ENCODE assay signal across 21 cellular contexts in genomic region chr6:111800821-111801220, GRCh38.
DNase-seq lines count a peak whose midpoint lies in the region; ATAC-seq and TF ChIP-seq lines count a peak whose summit lies in the region.
"Had no signal": no experiment of that assay in that cellular context is flagged by ENCODE, and none has a peak within 500 bp of the region (broad histone marks: within the 10 kb centered on the region; RNA-seq: fewer than 3 reads in every experiment).

No MANE protein-coding gene starts in this region.

- H3K27ac Mint-ChIP-seq in activated CD8-positive, alpha-beta T cell treated with anti-CD3 and anti-CD28 coated beads for 36 hours, result peak overlapping the region; percentile 82
- no peak overlapping the region for H3K27ac Mint-ChIP-seq in activated CD8-positive, alpha-beta T cell treated with anti-CD3 and anti-CD28 coated beads, Interleukin-2, amount 10 ng/mL, durations not matched to agents 7 days and 5 days
- peak overlapping the region; percentile 67 to 84 for H3K27ac Mint-ChIP-seq in effector memory CD8-positive, alpha-beta T cell
- H3K27ac Mint-ChIP-seq in T-cell, result peak overlapping the region in 1 of 2 donors; percentile 5

- H3K4me2 ChIP-seq in smooth muscle cell, result peak overlapping the region; percentile 68
- H3K4me2 ChIP-seq: A549 had no signal

- H3K27me3 ChIP-seq in smooth muscle cell (ENCODE audit: low read depth), result no peaks in the 10 kb centered on the region
- H3K27me3 ChIP-seq: heart right ventricle had no signal

- H3K4me1 ChIP-seq in smooth muscle cell (ENCODE audit: low read depth), result peaks cover 21% of the 10 kb centered on the region
- H3K4me1 ChIP-seq: A549 had no signal

- CTCF ChIA-PET in activated CD8-positive, alpha-beta T cell treated with anti-CD3 and anti-CD28 coated beads for 36 hours (lab: Charles Lee), result interaction anchor here (1.1 to 1.4 kb wide), 5 partner anchors 11 to 228 kb away, joined by 3 to 5 read pairs (median 4); no protein-coding TSS in a partner anchor
- CTCF ChIA-PET in activated CD8-positive, alpha-beta T cell treated with anti-CD3 and anti-CD28 coated beads, Interleukin-2, amount 10 ng/mL, durations not matched to agents 7 days and 5 days (lab: Charles Lee), result interaction anchor here (1.1 to 1.8 kb wide), 3 partner anchors 18 to 240 kb away, joined by 3 to 5 read pairs (median 4); no protein-coding TSS in a partner anchor
- CTCF ChIA-PET in T-cell (lab: Charles Lee), result interaction anchor here in 1 of 2 donors (1.0 to 1.3 kb wide), 4 partner anchors 18 to 73 kb away, joined by 3 to 4 read pairs (median 4); partner anchors contain the start of gene FYN

- no peak overlapping the region for H3K9ac ChIP-seq in smooth muscle cell (ENCODE audit: low read depth)

- H3F3A ChIP-seq in smooth muscle cell (ENCODE audit: low read depth), result peaks cover 10% of the 10 kb centered on the region

- H3K36me3 ChIP-seq in smooth muscle cell (ENCODE audit: low read depth), result no peaks in the 10 kb centered on the region
- H3K36me3 ChIP-seq: heart right ventricle had no signal

- H2AFZ ChIP-seq in smooth muscle cell (ENCODE audit: low read depth), result no peak overlapping the region

- POLR2A ChIA-PET in activated CD8-positive, alpha-beta T cell treated with anti-CD3 and anti-CD28 coated beads for 36 hours (lab: Charles Lee), result interaction anchor here (0.8 to 1.4 kb wide), 5 partner anchors 11 to 69 kb away, joined by 3 to 6 read pairs (median 3); no protein-coding TSS in a partner anchor
- POLR2A ChIA-PET in activated CD8-positive, alpha-beta T cell treated with anti-CD3 and anti-CD28 coated beads, Interleukin-2, amount 10 ng/mL, durations not matched to agents 7 days and 5 days (lab: Charles Lee), result no interaction called here
- POLR2A ChIA-PET in T-cell (lab: Charles Lee), result interaction anchor here in 1 of 2 donors (0.6 to 1.0 kb wide), 2 partner anchors 32 to 191 kb away, joined by 3 to 5 read pairs; no protein-coding TSS in a partner anchor

- H3K27me3 Mint-ChIP-seq in activated CD8-positive, alpha-beta T cell treated with anti-CD3 and anti-CD28 coated beads for 36 hours, result no peaks in the 10 kb centered on the region
- H3K27me3 Mint-ChIP-seq in activated CD8-positive, alpha-beta T cell treated with anti-CD3 and anti-CD28 coated beads, Interleukin-2, amount 10 ng/mL, durations not matched to agents 7 days and 5 days (ENCODE audit: low read depth), result no peaks in the 10 kb centered on the region
- no peaks in the 10 kb centered on the region for H3K27me3 Mint-ChIP-seq in effector memory CD8-positive, alpha-beta T cell
- no peaks in the 10 kb centered on the region for H3K27me3 Mint-ChIP-seq in T-cell
- H3K27me3 Mint-ChIP-seq: activated CD4-positive, alpha-beta T cell treated with anti-CD3 and anti-CD28 coated beads, Interleukin-2, amount 10 ng/mL, durations not matched to agents 7 days and 5 days had no signal

- H3K4me1 Mint-ChIP-seq in activated CD8-positive, alpha-beta T cell treated with anti-CD3 and anti-CD28 coated beads for 36 hours (ENCODE audit: low read depth), result peaks cover 87% of the 10 kb centered on the region
- peaks cover 82% of the 10 kb centered on the region for H3K4me1 Mint-ChIP-seq in activated CD8-positive, alpha-beta T cell treated with anti-CD3 and anti-CD28 coated beads, Interleukin-2, amount 10 ng/mL, durations not matched to agents 7 days and 5 days (ENCODE audit: low read depth)
- peaks cover 57 to 77% of the 10 kb centered on the region in 2 donors for H3K4me1 Mint-ChIP-seq in effector memory CD8-positive, alpha-beta T cell (ENCODE audit: low read depth in 2 of 2)
- H3K4me1 Mint-ChIP-seq in T-cell, result peaks cover 75 to 89% (median 84%) of the 10 kb centered on the region in 3 donors

- intact Hi-C loops in activated CD8-positive, alpha-beta T cell treated with anti-CD3 and anti-CD28 coated beads for 36 hours (cut with micrococcal nuclease), result loop anchor here (5.0 kb wide), 1 partner anchor 191 kb away; no protein-coding TSS in a partner anchor

- no peaks in the 10 kb centered on the region for H3K9me3 Mint-ChIP-seq in activated CD8-positive, alpha-beta T cell treated with anti-CD3 and anti-CD28 coated beads for 36 hours
- H3K9me3 Mint-ChIP-seq in activated CD8-positive, alpha-beta T cell treated with anti-CD3 and anti-CD28 coated beads, Interleukin-2, amount 10 ng/mL, durations not matched to agents 7 days and 5 days (ENCODE audit: insufficient read depth), result no peaks in the 10 kb centered on the region
- H3K9me3 Mint-ChIP-seq in effector memory CD8-positive, alpha-beta T cell, result no peaks in the 10 kb centered on the region
- no peaks in the 10 kb centered on the region for H3K9me3 Mint-ChIP-seq in T-cell
- H3K9me3 Mint-ChIP-seq: activated CD4-positive, alpha-beta T cell treated with anti-CD3 and anti-CD28 coated beads, Interleukin-2, amount 10 ng/mL, durations not matched to agents 7 days and 5 days had no signal

- no peak overlapping the region for H3K4me3 ChIP-seq in smooth muscle cell
- H3K4me3 ChIP-seq: A549, heart right ventricle, K562 had no signal

- 77% methylated on average over 4 of the region's 4 CpGs for WGBS in smooth muscle cell (ENCODE audit: low lambda C conversion rate)

- TF ChIP-seq CTCF in activated CD8-positive, alpha-beta T cell treated with anti-CD3 and anti-CD28 coated beads for 36 hours (IDR thresholded peaks at IDR 0.05), result no peak
- TF ChIP-seq CTCF in smooth muscle cell (IDR thresholded peaks at IDR 0.05; ENCODE audit: borderline replicate concordance, insufficient read depth, poor library complexity, severe bottlenecking), result no peak

- H3K9me3 ChIP-seq in smooth muscle cell (replicated peaks; ENCODE audit: low read depth), result no peaks in the 10 kb centered on the region
- H3K9me3 ChIP-seq: A549, heart right ventricle had no signal

- H3K27ac ChIP-seq in smooth muscle cell (ENCODE audit: low read depth), result peak overlapping the region; percentile 58
- H3K27ac ChIP-seq: A549, heart right ventricle had no signal

- peaks cover 33% of the 10 kb centered on the region for H3K79me2 ChIP-seq in smooth muscle cell (ENCODE audit: low read depth)

- DNase-seq in activated CD8-positive, alpha-beta T cell treated with anti-CD3 and anti-CD28 coated beads for 36 hours, result no peak
- DNase-seq in activated CD8-positive, alpha-beta T cell treated with anti-CD3 and anti-CD28 coated beads, Interleukin-2, amount 10 ng/mL, durations not matched to agents 7 days and 5 days, result no peak
- DNase-seq in NCI-H226 (peak; percentile 51), smooth muscle cell (lab: John Stamatoyannopoulos, UW; ENCODE audit: unreplicated experiment) (no peak), T-cell (no peak), DMS153 treated with DMSO at 0.1 percent for 48 hours (lab: John Stamatoyannopoulos, UW; ENCODE audit: unreplicated experiment) (no peak)
- DNase-seq in effector memory CD8-positive, alpha-beta T cell, result no peak
- DNase-seq: activated CD4-positive, alpha-beta T cell treated with anti-CD3 and anti-CD28 coated beads, Interleukin-2, amount 10 ng/mL, durations not matched to agents 7 days and 5 days; activated T-cell treated with anti-CD3 and anti-CD28 coated beads for 4 hours; cortex of kidney; GDM1; heart right ventricle; NCI-H1694; OCI-M1; SHP77; stimulated activated CD8-positive, alpha-beta memory T cell treated with anti-CD3 and anti-CD28 coated beads, Interleukin-4, amount 100 ng/mL, for 48 hours; substantia nigra; SW 1271 had no signal

- H3K4me3 Mint-ChIP-seq in activated CD8-positive, alpha-beta T cell treated with anti-CD3 and anti-CD28 coated beads for 36 hours, result no peak overlapping the region
- no peak overlapping the region for H3K4me3 Mint-ChIP-seq in activated CD8-positive, alpha-beta T cell treated with anti-CD3 and anti-CD28 coated beads, Interleukin-2, amount 10 ng/mL, durations not matched to agents 7 days and 5 days
- H3K4me3 Mint-ChIP-seq in effector memory CD8-positive, alpha-beta T cell, result no peak overlapping the region
- no peak overlapping the region for H3K4me3 Mint-ChIP-seq in T-cell
- H3K4me3 Mint-ChIP-seq: activated CD4-positive, alpha-beta T cell treated with anti-CD3 and anti-CD28 coated beads, Interleukin-2, amount 10 ng/mL, durations not matched to agents 7 days and 5 days had no signal

- no peak for ATAC-seq in activated CD8-positive, alpha-beta T cell treated with anti-CD3 and anti-CD28 coated beads for 36 hours
- no peak for ATAC-seq in activated CD8-positive, alpha-beta T cell treated with anti-CD3 and anti-CD28 coated beads, Interleukin-2, amount 10 ng/mL, durations not matched to agents 7 days and 5 days
- no peak for ATAC-seq in effector memory CD8-positive, alpha-beta T cell (replicated peaks)
- ATAC-seq in HG03469 (IDR thresholded peaks at IDR 0.05; ENCODE audit: unreplicated experiment) (no peak), T-cell (replicated peaks in 1 of 4) (no peak)
- ATAC-seq: A549, heart right ventricle, K562 had no signal

- peaks cover 8% of the 10 kb centered on the region for H4K20me1 ChIP-seq in smooth muscle cell (ENCODE audit: low read depth)

- peaks cover 73% of the 10 kb centered on the region for H3K36me3 Mint-ChIP-seq in activated CD8-positive, alpha-beta T cell treated with anti-CD3 and anti-CD28 coated beads for 36 hours (ENCODE audit: low read depth)
- peaks cover 32% of the 10 kb centered on the region for H3K36me3 Mint-ChIP-seq in activated CD8-positive, alpha-beta T cell treated with anti-CD3 and anti-CD28 coated beads, Interleukin-2, amount 10 ng/mL, durations not matched to agents 7 days and 5 days (ENCODE audit: low read depth)
- peaks cover 45% of the 10 kb centered on the region for H3K36me3 Mint-ChIP-seq in effector memory CD8-positive, alpha-beta T cell (ENCODE audit: insufficient read depth)
- peaks cover 35% of the 10 kb centered on the region for H3K36me3 Mint-ChIP-seq in T-cell
